In genomic region chr6:39812853-39813533, GRCh38 we compare ENCODE assay signal across 9 cellular contexts. TPM values are rescaled to one million over a fixed set of nuclear protein-coding genes. Genes with fewer than 3 reads are reported as not detected.
DNase-seq lines count a peak whose midpoint lies in the region; ATAC-seq, FAIRE-seq and TF ChIP-seq lines count a peak whose summit lies in the region.
"Had no signal": no experiment of that assay in that cellular context is flagged by ENCODE, and none has a peak within 500 bp of the region (broad histone marks: within the 10 kb centered on the region; RNA-seq: fewer than 3 reads in every experiment).

No MANE protein-coding gene starts in this region.

- TF ChIP-seq CTCF in activated B cell treated with CpG ODN at 0.5 μM for 24 hours (IDR thresholded peaks at IDR 0.05) (no peak), prostate gland (IDR thresholded peaks at IDR 0.05) (no peak)

- peaks cover 5% of the 10 kb centered on the region for H3K27me3 Mint-ChIP-seq in activated B cell treated with CpG ODN at 0.5 μM for 24 hours

- CTCF ChIA-PET in activated B cell treated with CpG ODN at 0.5 μM for 24 hours (lab: Charles Lee), result interaction anchor here (0.7 kb wide), 1 partner anchor 52 kb away, joined by 3 read pairs; no protein-coding TSS in a partner anchor

- 16% methylated on average over 9 of the region's 9 CpGs for WGBS in prostate gland

- H3K4me3 ChIP-seq in mucosa of stomach (ENCODE audit: low read length) (no peak overlapping the region), prostate gland (no peak overlapping the region)
- H3K4me3 ChIP-seq: SJSA1 had no signal

- no peak overlapping the region for H3K27ac ChIP-seq in prostate gland
- H3K27ac ChIP-seq: SJSA1 had no signal

- no peak overlapping the region for H3K4me3 Mint-ChIP-seq in activated B cell treated with CpG ODN at 0.5 μM for 24 hours

- no peaks in the 10 kb centered on the region for H3K9me3 Mint-ChIP-seq in activated B cell treated with CpG ODN at 0.5 μM for 24 hours

- H3K36me3 ChIP-seq in mucosa of stomach (ENCODE audit: control insufficient read depth, insufficient read depth, low read length) (no peaks in the 10 kb centered on the region), prostate gland (no peaks in the 10 kb centered on the region)
- H3K36me3 ChIP-seq: SJSA1 had no signal

- no peak for TF ChIP-seq POLR2A in prostate gland (IDR thresholded peaks at IDR 0.05)

- ATAC-seq in GM19025 (IDR thresholded peaks at IDR 0.05; ENCODE audit: low read depth, unreplicated experiment), result peak; percentile 74
- peak; percentile 82 for ATAC-seq in HG02943 (IDR thresholded peaks at IDR 0.05; ENCODE audit: low read depth, unreplicated experiment)
- ATAC-seq in activated B cell treated with CpG ODN at 0.5 μM for 24 hours (ENCODE audit: low read depth), result peak; percentile 28

- H3K4me1 ChIP-seq in mucosa of stomach (ENCODE audit: control insufficient read depth, insufficient read depth, low read length) (peaks cover 30% of the 10 kb centered on the region), prostate gland (replicated peaks) (no peaks in the 10 kb centered on the region)
- H3K4me1 ChIP-seq: SJSA1 had no signal

- no peaks in the 10 kb centered on the region for H3K9me3 ChIP-seq in mucosa of stomach (ENCODE audit: control insufficient read depth, low read length)
- H3K9me3 ChIP-seq in prostate gland, result no peaks in the 10 kb centered on the region
- H3K9me3 ChIP-seq: SJSA1 had no signal

- no peak overlapping the region for H3K27ac Mint-ChIP-seq in activated B cell treated with CpG ODN at 0.5 μM for 24 hours

- DNase-seq in activated B cell treated with CpG ODN at 0.5 μM for 24 hours, result no peak
- no peak for DNase-seq in frontal cortex (ENCODE audit: low spot score in 2 of 2)
- DNase-seq in NCI-H2081 treated with DMSO at 0.1 percent for 48 hours (lab: John Stamatoyannopoulos, UW), result no peak
- DNase-seq in prostate gland (ENCODE audit: low spot score), result no peak
- no peak for DNase-seq in activated gamma-delta T cell treated with Interleukin-2 at 50 U/mL for 16 hours

- FAIRE-seq in frontal cortex (lab: Jason Lieb, UNC), result no peak

- peaks cover 7% of the 10 kb centered on the region for H3K4me1 Mint-ChIP-seq in activated B cell treated with CpG ODN at 0.5 μM for 24 hours

- H3K9ac ChIP-seq in mucosa of stomach (ENCODE audit: low read length), result peak overlapping the region; percentile 32

- POLR2A ChIA-PET in activated B cell treated with CpG ODN at 0.5 μM for 24 hours (lab: Charles Lee), result no interaction called here

- H3K27me3 ChIP-seq in mucosa of stomach (ENCODE audit: control insufficient read depth, insufficient read depth, low read length), result no peaks in the 10 kb centered on the region
- no peaks in the 10 kb centered on the region for H3K27me3 ChIP-seq in prostate gland (replicated peaks; ENCODE audit: insufficient read depth)
- H3K27me3 ChIP-seq: SJSA1 had no signal

- no peaks in the 10 kb centered on the region for H3K36me3 Mint-ChIP-seq in activated B cell treated with CpG ODN at 0.5 μM for 24 hours (ENCODE audit: low read depth)

- intact Hi-C loops in activated B cell treated with CpG ODN at 0.5 μM for 24 hours (cut with micrococcal nuclease) (no loop called here), prostate gland (cut with DNase I) (loop anchor here (5.0 kb wide), 1 partner anchor 69 kb away; no protein-coding TSS in a partner anchor)

RNA-seq across cellular contexts. Expression of gene DAAM2, which starts 20.8 kb away (rescaled TPM):
- total RNA-seq in activated B cell treated with CpG ODN at 0.5 μM for 24 hours, result not detected in 2 replicates
- total RNA-seq in frontal cortex, result 5.3 TPM
- total RNA-seq in prostate gland, result 10 to 100 TPM in 1 of 2 donors, 1 to 10 TPM in 1; 4.7 to 41.3 TPM

Comparison
In these comparisons a context has a peak if more than half of its experiments do, and no peak if none do; other contexts are left out.
1. ATAC-seq: peak in every context shown above with its lines; median percentile 82 in HG02943; 74 in GM19025; 28 in activated B cell treated with CpG ODN at 0.5 μM for 24 hours.